1 cellular context compared by ENCODE assay signal in genomic region chr1:113875714-113876113, GRCh38.
TF ChIP-seq lines count a peak whose summit lies in the region.

No MANE protein-coding gene starts in this region.

TF ChIP-seq in HEK293T, 16 proteins besides CTCF, POLR2A, EP300 and RAD21 (continued from another document):
- no peak for TF ChIP-seq ARNT (IDR thresholded peaks at IDR 0.05)
